ENCODE assay signal across 32 cellular contexts in the genomic region with DNA sequence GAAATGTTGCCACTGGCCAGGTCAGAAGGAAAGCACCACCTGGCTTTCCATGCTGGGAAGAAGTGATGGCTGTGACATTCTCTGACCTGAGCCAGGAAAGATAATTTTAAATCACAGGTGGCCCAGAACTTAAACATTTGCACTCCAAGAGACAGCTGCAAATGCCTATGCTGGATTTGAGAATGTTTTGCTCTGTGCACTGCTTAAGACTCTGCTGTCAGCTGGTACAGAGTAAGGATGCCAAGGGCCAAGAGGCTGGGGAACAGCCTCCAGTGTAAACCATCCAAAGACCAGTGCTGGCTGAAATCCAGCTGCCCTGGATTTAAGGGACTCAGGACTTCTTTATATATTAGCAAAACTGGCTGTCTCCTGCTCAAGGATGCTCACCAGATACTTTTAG. TPM values are rescaled to one million over a fixed set of nuclear protein-coding genes. Genes with fewer than 3 reads are reported as not detected.
A peak's percentile ranks its signal among the peaks of the same experiment; 100 is the strongest.
DNase-seq lines count a peak whose midpoint lies in the region; ATAC-seq, FAIRE-seq and TF ChIP-seq lines count a peak whose summit lies in the region.
"Had no signal": no experiment of that assay in that cellular context is flagged by ENCODE, and none has a peak within 500 bp of the region (broad histone marks: within the 10 kb centered on the region; RNA-seq: fewer than 3 reads in every experiment).

No MANE protein-coding gene starts in this region.

- H3K9ac ChIP-seq in iPS-15b (ENCODE audit: low read depth, low read length): no peak overlapping the region
- H3K9ac ChIP-seq: neural progenitor cell had no signal

- TF ChIP-seq CTCF in A673 (conservative IDR thresholded peaks at IDR 0.05; ENCODE audit: low read depth, low read length): no peak
- TF ChIP-seq CTCF in psoas muscle (IDR thresholded peaks at IDR 0.05): no peak

- H3K4me1 ChIP-seq in A673 (ENCODE audit: insufficient read depth, low read length, poor library complexity, severe bottlenecking): peaks cover 31% of the 10 kb centered on the region
- peaks cover 4% of the 10 kb centered on the region for H3K4me1 ChIP-seq in iPS-15b (ENCODE audit: control insufficient read depth, insufficient read depth, low read length)
- H3K4me1 ChIP-seq in psoas muscle: peaks cover 36% of the 10 kb centered on the region

- H3K27ac ChIP-seq in A673 (ENCODE audit: low read depth, low read length, poor library complexity, severe bottlenecking) (peak overlapping the region; percentile 98), psoas muscle (peak overlapping the region; percentile 93)
- H3K27ac ChIP-seq: A549, body of pancreas, neural progenitor cell, thoracic aorta, WERI-Rb-1 had no signal

- no peak for TF ChIP-seq POLR2A in GM12891 (IDR thresholded peaks at IDR 0.05; ENCODE audit: low read depth, low read length)

- H3K4me3 ChIP-seq in A673 (ENCODE audit: low read depth, low read length, poor library complexity, severe bottlenecking): peak overlapping the region; percentile 62
- peak overlapping the region; percentile 3 for H3K4me3 ChIP-seq in iPS-15b (ENCODE audit: low read depth, low read length)
- peak overlapping the region; percentile 84 for H3K4me3 ChIP-seq in psoas muscle
- H3K4me3 ChIP-seq: A549, body of pancreas, neural progenitor cell, thoracic aorta had no signal

- H3K9me3 ChIP-seq in A673 (ENCODE audit: low read depth, low read length, poor library complexity, severe bottlenecking) (no peaks in the 10 kb centered on the region), iPS-15b (ENCODE audit: control insufficient read depth, insufficient read depth, low read length) (no peaks in the 10 kb centered on the region), psoas muscle (no peaks in the 10 kb centered on the region)
- H3K9me3 ChIP-seq: A549, BE2C, body of pancreas, thoracic aorta had no signal

- H3K27me3 ChIP-seq in A673 (replicated peaks; ENCODE audit: insufficient read depth, low read depth, low read length, poor library complexity) (no peaks in the 10 kb centered on the region), iPS-15b (ENCODE audit: control insufficient read depth, insufficient read depth, low read length) (peaks cover 94% of the 10 kb centered on the region), psoas muscle (ENCODE audit: insufficient read depth in 3 of 3, low read length in 2 of 3) (no peaks in the 10 kb centered on the region)
- H3K27me3 ChIP-seq: BE2C had no signal

- no peak for FAIRE-seq in GM12891 (lab: Jason Lieb, UNC)
- FAIRE-seq: A549, keratinocyte had no signal

- ATAC-seq in psoas muscle: no peak
- ATAC-seq: A549; activated naive CD8-positive, alpha-beta T cell treated with anti-CD3 and anti-CD28 coated beads, Interleukin-2, amount 50 U/mL, for 24 hours; body of pancreas; sciatic nerve had no signal

- CTCF ChIA-PET in A673 (lab: Charles Lee): interaction anchor here (0.7 to 1.5 kb wide), 2 partner anchors 8 to 322 kb away, joined by 4 to 5 read pairs; no protein-coding TSS in a partner anchor

- no TSS peak for BruUV-seq in A673 (replicated peaks; lab: Mats Ljungman, UMichigan)

- H3K36me3 ChIP-seq in A673 (ENCODE audit: insufficient read depth, low read length, poor library complexity, severe bottlenecking) (peaks cover 4% of the 10 kb centered on the region), iPS-15b (ENCODE audit: control insufficient read depth, insufficient read depth, low read length) (no peaks in the 10 kb centered on the region), psoas muscle (ENCODE audit: insufficient read depth in 1 of 2, low read depth in 1 of 2) (no peaks in the 10 kb centered on the region)
- H3K36me3 ChIP-seq: BE2C, neural progenitor cell, thoracic aorta, WERI-Rb-1 had no signal

- intact Hi-C loops in A673 (cut with micrococcal nuclease; ENCODE audit: unreplicated experiment): no loop called here
- intact Hi-C loops in psoas muscle (cut with DNase I): no loop called here

- DNase-seq in A673 (ENCODE audit: low spot score) (peak; percentile 19), NCI-H526 (lab: John Stamatoyannopoulos, UW) (peak; percentile 44 to 63), psoas muscle (no peak), midbrain (lab: John Stamatoyannopoulos, UW) (no peak), GOT3 (lab: John Stamatoyannopoulos, UW) (no peak), GM12891 (ENCODE audit: insufficient read length, low spot score) (no peak)
- DNase-seq in activated CD4-positive, alpha-beta T cell treated with anti-CD3 and anti-CD28 coated beads, Interleukin-2, amount 50 U/mL, for 1 hour: no peak
- DNase-seq: activated CD4-positive, alpha-beta T cell treated with anti-CD3 and anti-CD28 coated beads for 48 hours; activated gamma-delta T cell treated with Interleukin-2 at 50 U/mL for 16 hours; activated naive CD8-positive, alpha-beta T cell treated with anti-CD3 and anti-CD28 coated beads, Interleukin-2, amount 50 U/mL, for 24 hours; activated T-cell treated with anti-CD3 and anti-CD28 coated beads, Interleukin-2, amount 50 U/mL, for 24 hours; BE2C; body of pancreas; CD8-positive, alpha-beta memory T cell; cerebellar nuclear complex; glutamatergic neuron; H7; NCI-H1092; NCI-H1694 treated with DMSO at 0.1 percent for 48 hours; NCI-H2171; posterior cingulate gyrus; Right ventricle myocardium superior; stimulated activated naive CD4-positive, alpha-beta T cell treated with Interleukin-2 at 50 U/mL for 16 hours had no signal

- POLR2A ChIA-PET in A673 (lab: Charles Lee; ENCODE audit: low non-redundant PET): no interaction called here

TF ChIP-seq in GM12891, 5 proteins besides CTCF, POLR2A, EP300 and RAD21:
- TF ChIP-seq POLR2AphosphoS5 (IDR thresholded peaks at IDR 0.05; ENCODE audit: low read depth, low read length) (no peak), TAF1 (IDR thresholded peaks at IDR 0.05; ENCODE audit: low read depth, low read length) (no peak), SPI1 (IDR thresholded peaks at IDR 0.05; ENCODE audit: low read depth, low read length) (no peak), PAX5 (IDR thresholded peaks at IDR 0.05; ENCODE audit: insufficient read depth, low read length, severe bottlenecking) (no peak), POU2F2 (IDR thresholded peaks at IDR 0.05; ENCODE audit: low read depth, low read length) (no peak)

RNA-seq across cellular contexts. Expression of a gene that starts 3.9 kb away (rescaled TPM):
- total RNA-seq in A673 (2021) (56.8 and 61.9 TPM in 2 replicates), psoas muscle (10 to 100 TPM in 2 of 4 donors, 1 to 10 TPM in 2; 3.3 to 15.9 (median 9.1) TPM)
- polyA plus RNA-seq in psoas muscle: 10 to 100 TPM in 2 of 3 donors, 1 to 10 TPM in 1; 8.2 to 52.5 (median 12.9) TPM
- polyA plus RNA-seq in GM12891 (2012; ENCODE audit: low read depth, missing spikeins): not detected
- total RNA-seq: CD8-positive, alpha-beta memory T cell; H7 had no signal
- polyA plus RNA-seq: CD8-positive, alpha-beta memory T cell; IgD-negative memory B cell; keratinocyte had no signal

RNA-seq across cellular contexts. Expression of a gene that starts 10.8 kb away (rescaled TPM):
- 63.0 and 64.9 TPM in 2 replicates for total RNA-seq in A673 (2021)
- 1 to 10 TPM in 2 of 4 donors, under 1 TPM in 2; 0.43 to 4.4 (median 2.4) TPM for total RNA-seq in psoas muscle
- 1 to 10 TPM; 1.4 to 4.1 (median 1.7) TPM for polyA plus RNA-seq in psoas muscle
- polyA plus RNA-seq in GM12891 (2012; ENCODE audit: low read depth, missing spikeins): not detected
- total RNA-seq: CD8-positive, alpha-beta memory T cell; Right ventricle myocardium superior had no signal
- polyA plus RNA-seq: CD8-positive, alpha-beta memory T cell; IgD-negative memory B cell; keratinocyte had no signal

RNA-seq across cellular contexts. Expression of a gene that starts 16.8 kb away (rescaled TPM):
- total RNA-seq in A673 (2021) (88.6 and 98.3 TPM in 2 replicates), psoas muscle (not detected)
- under 1 TPM in 2 of 3 donors, not detected in 1; 0.03 to 0.04 TPM for polyA plus RNA-seq in psoas muscle
- polyA plus RNA-seq in GM12891 (2012; ENCODE audit: low read depth, missing spikeins): not detected
- total RNA-seq: CD8-positive, alpha-beta memory T cell; mucosa of gallbladder; Right ventricle myocardium superior; thoracic aorta had no signal
- polyA plus RNA-seq: CD8-positive, alpha-beta memory T cell; IgD-negative memory B cell; keratinocyte had no signal

RNA-seq across cellular contexts. Expression of a gene that starts 18.0 kb away (rescaled TPM):
- total RNA-seq in A673 (2021) (30.8 and 34.3 TPM in 2 replicates), psoas muscle (1 to 10 TPM in 3 of 4 donors, under 1 TPM in 1; 0.26 to 4.1 (median 1.4) TPM)
- 1 to 10 TPM; 1.1 to 1.4 (median 1.2) TPM for polyA plus RNA-seq in psoas muscle
- polyA plus RNA-seq in GM12891 (2012; ENCODE audit: low read depth, missing spikeins): not detected
- total RNA-seq: CD8-positive, alpha-beta memory T cell; H7; Right ventricle myocardium superior had no signal
- polyA plus RNA-seq: CD8-positive, alpha-beta memory T cell; IgD-negative memory B cell; keratinocyte had no signal

RNA-seq across cellular contexts. Expression of a gene that starts 23.7 kb away (rescaled TPM):
- total RNA-seq in A673 (2021) (41.3 and 53.0 TPM in 2 replicates), psoas muscle (1 to 10 TPM in 2 of 4 donors, under 1 TPM in 2; 0.71 to 3.8 (median 1.3) TPM)
- 1 to 10 TPM in 2 of 3 donors, under 1 TPM in 1; 0.64 to 1.9 (median 1.1) TPM for polyA plus RNA-seq in psoas muscle
- not detected for polyA plus RNA-seq in GM12891 (2012; ENCODE audit: low read depth, missing spikeins)
- total RNA-seq: CD8-positive, alpha-beta memory T cell; H7 had no signal
- polyA plus RNA-seq: CD8-positive, alpha-beta memory T cell; IgD-negative memory B cell; keratinocyte had no signal

Comparison
In these comparisons a context has a peak if more than half of its experiments do, and no peak if none do; other contexts are left out.
1. DNase-seq: peak in A673 (single experiment) and NCI-H526 (2 of 2); none in psoas muscle (0 of 2), activated CD4-positive, alpha-beta T cell treated with anti-CD3 and anti-CD28 coated beads, Interleukin-2, amount 50 U/mL, for 1 hour (single experiment), midbrain (single experiment), GOT3 (single experiment) and GM12891 (single experiment).
2. H3K4me3 ChIP-seq: peak in every context shown above with its lines; median percentile 84 in psoas muscle; 62 in A673; 3 in iPS-15b.
3. RNA of a gene that starts 10.8 kb away (total RNA-seq): 63.0 to 64.9 TPM in A673; 0.43 to 4.4 TPM in psoas muscle; every median in the first group is over 10 times any median in the second.
4. RNA of a gene that starts 16.8 kb away (total RNA-seq): 88.6 to 98.3 TPM in A673; not detected in psoas muscle; every median in the first group is over 10 times any median in the second.